In genomic region chr17:46136820-46137219, GRCh38 we compare ENCODE assay signal across 20 cellular contexts. TPM values are rescaled to one million over a fixed set of nuclear protein-coding genes. Genes with fewer than 3 reads are reported as not detected.
DNase-seq lines count a peak whose midpoint lies in the region; ATAC-seq, FAIRE-seq and TF ChIP-seq lines count a peak whose summit lies in the region.
"Had no signal": no experiment of that assay in that cellular context is flagged by ENCODE, and none has a peak within 500 bp of the region (broad histone marks: within the 10 kb centered on the region; RNA-seq: fewer than 3 reads in every experiment).

No MANE protein-coding gene starts in this region.

- H4K5ac ChIP-seq in H1 (ENCODE audit: insufficient read length, low read depth, low read length) = no peak overlapping the region

- H3K4me1 ChIP-seq in Karpas-422 (ENCODE audit: low read length) (peaks cover 88% of the 10 kb centered on the region), H1 (replicated peaks in 1 of 4; ENCODE audit: control insufficient read depth in 3 of 4, insufficient read depth in 4 of 4, low read length in 3 of 4) (peaks cover 0 to 9% (median 3%) of the 10 kb centered on the region in 4 experiments; a peak in 3 of 7 replicates), trophoblast cell (ENCODE audit: control insufficient read depth in 1 of 2, insufficient read depth in 2 of 2, low read length in 2 of 2) (no peaks in the 10 kb centered on the region), Caco-2 (peaks cover 18% of the 10 kb centered on the region)

- H4K20me1 ChIP-seq in Karpas-422 (ENCODE audit: insufficient read depth, low read depth, low read length) (peaks cover 16% of the 10 kb centered on the region), H1 (replicated peaks in 1 of 2; ENCODE audit: control insufficient read depth in 1 of 2, insufficient read depth in 2 of 2, low read length in 2 of 2) (peaks cover 33 to 63% of the 10 kb centered on the region in 2 experiments)

- no peak for TF ChIP-seq CTCF in activated CD8-positive, alpha-beta T cell treated with anti-CD3 and anti-CD28 coated beads for 36 hours (IDR thresholded peaks at IDR 0.05)
- no peak for TF ChIP-seq CTCF in H1 (IDR thresholded peaks at IDR 0.05; ENCODE audit: control extremely low read depth in 1 of 3, insufficient read depth in 1 of 3, low read depth in 1 of 3, low read length in 3 of 3)
- no peak for TF ChIP-seq CTCF in Caco-2 (IDR thresholded peaks at IDR 0.05; ENCODE audit: insufficient read depth in 1 of 2, low read depth in 1 of 2, low read length in 1 of 2, severe bottlenecking in 1 of 2, unreplicated experiment in 1 of 2)
- no peak for TF ChIP-seq CTCF in dorsolateral prefrontal cortex (IDR thresholded peaks at IDR 0.05 in 54 of 56, conservative IDR thresholded peaks at IDR 0.05 in 2 of 56; ENCODE audit: low read depth in 1 of 56, partially characterized antibody in 56 of 56)

- H3K9ac ChIP-seq in Karpas-422 (ENCODE audit: low read length) = no peak overlapping the region
- no peak overlapping the region for H3K9ac ChIP-seq in H1 (replicated peaks in 1 of 4; ENCODE audit: extremely low read depth in 1 of 4, low read depth in 3 of 4, low read length in 3 of 4)
- H3K9ac ChIP-seq in trophoblast cell (ENCODE audit: low read length) = no peak overlapping the region

- H3K9me3 ChIP-seq in Karpas-422 (ENCODE audit: low read length) = no peaks in the 10 kb centered on the region
- no peaks in the 10 kb centered on the region for H3K9me3 ChIP-seq in H1 (ENCODE audit: insufficient read depth in 2 of 2, low read depth in 1 of 2, low read length in 1 of 2)
- H3K9me3 ChIP-seq in trophoblast cell (ENCODE audit: insufficient read depth, low read depth, low read length) = no peaks in the 10 kb centered on the region
- no peaks in the 10 kb centered on the region for H3K9me3 ChIP-seq in Caco-2
- H3K9me3 ChIP-seq: pancreas, tibial nerve had no signal

- peak overlapping the region; percentile 32 for H3K27ac Mint-ChIP-seq in activated CD8-positive, alpha-beta T cell treated with anti-CD3 and anti-CD28 coated beads for 36 hours
- no peak overlapping the region for H3K27ac Mint-ChIP-seq in activated CD8-positive, alpha-beta T cell treated with anti-CD3 and anti-CD28 coated beads, Interleukin-2, amount 10 ng/mL, durations not matched to agents 7 days and 5 days
- H3K27ac Mint-ChIP-seq in Caco-2 (ENCODE audit: unreplicated experiment) = no peak overlapping the region

- H3K56ac ChIP-seq in H1 (replicated peaks; ENCODE audit: insufficient read length, low read depth, low read length) = no peak overlapping the region

- no peaks in the 10 kb centered on the region for H3K9me3 Mint-ChIP-seq in activated CD8-positive, alpha-beta T cell treated with anti-CD3 and anti-CD28 coated beads for 36 hours
- H3K9me3 Mint-ChIP-seq in activated CD8-positive, alpha-beta T cell treated with anti-CD3 and anti-CD28 coated beads, Interleukin-2, amount 10 ng/mL, durations not matched to agents 7 days and 5 days (ENCODE audit: insufficient read depth) = peaks cover 3% of the 10 kb centered on the region
- H3K9me3 Mint-ChIP-seq in Caco-2 (ENCODE audit: unreplicated experiment) = no peaks in the 10 kb centered on the region

- H3K27me3 ChIP-seq in Karpas-422 (ENCODE audit: low read length) (no peaks in the 10 kb centered on the region), H1 (replicated peaks in 1 of 4; ENCODE audit: control insufficient read depth in 3 of 4, extremely low read depth in 1 of 4, insufficient read depth in 3 of 4, low read length in 3 of 4) (no peaks in the 10 kb centered on the region), trophoblast cell (ENCODE audit: insufficient read depth, low read length) (no peaks in the 10 kb centered on the region), Caco-2 (replicated peaks; ENCODE audit: control insufficient read depth, insufficient read depth, low read length) (no peaks in the 10 kb centered on the region), dorsolateral prefrontal cortex (no peaks in the 10 kb centered on the region)
- H3K27me3 ChIP-seq: pancreas, tibial nerve had no signal

- H3K18ac ChIP-seq in H1 (ENCODE audit: extremely low read depth, low read length) (no peak overlapping the region), trophoblast cell (ENCODE audit: low read length) (no peak overlapping the region)

- H4K8ac ChIP-seq in H1 (ENCODE audit: extremely low read depth, insufficient read depth, low read length) = no peak overlapping the region
- H4K8ac ChIP-seq in trophoblast cell (ENCODE audit: low read depth, low read length) = no peak overlapping the region

- H2AK5ac ChIP-seq in H1 (ENCODE audit: low read depth, low read length) = no peak overlapping the region
- no peak overlapping the region for H2AK5ac ChIP-seq in trophoblast cell (ENCODE audit: low read length)

- no peak overlapping the region for H2BK20ac ChIP-seq in H1 (ENCODE audit: low read length)

- H3K27me3 Mint-ChIP-seq in activated CD8-positive, alpha-beta T cell treated with anti-CD3 and anti-CD28 coated beads for 36 hours = no peaks in the 10 kb centered on the region
- H3K27me3 Mint-ChIP-seq in activated CD8-positive, alpha-beta T cell treated with anti-CD3 and anti-CD28 coated beads, Interleukin-2, amount 10 ng/mL, durations not matched to agents 7 days and 5 days (ENCODE audit: low read depth) = no peaks in the 10 kb centered on the region
- H3K27me3 Mint-ChIP-seq in Caco-2 (ENCODE audit: insufficient read depth, unreplicated experiment) = no peaks in the 10 kb centered on the region

- H3K4me3 ChIP-seq in Karpas-422 (ENCODE audit: low read length) (no peak overlapping the region), H1 (ENCODE audit: extremely low read depth in 1 of 4, insufficient read depth in 2 of 4, low read depth in 3 of 4, low read length in 4 of 4) (no peak overlapping the region), trophoblast cell (ENCODE audit: low read depth, low read length) (no peak overlapping the region), Caco-2 (ENCODE audit: low read depth, low read length) (no peak overlapping the region), dorsolateral prefrontal cortex (no peak overlapping the region)
- H3K4me3 ChIP-seq: pancreas, skin epidermis, tibial nerve had no signal

- H3K23ac ChIP-seq in H1 (ENCODE audit: insufficient read length) (no peak overlapping the region), trophoblast cell (ENCODE audit: low read length) (no peak overlapping the region)

- H3K23me2 ChIP-seq in H1 (ENCODE audit: low read depth, low read length) = no peaks in the 10 kb centered on the region

- H4K91ac ChIP-seq in H1 (replicated peaks; ENCODE audit: insufficient read length, low read length) = no peak overlapping the region
- no peak overlapping the region for H4K91ac ChIP-seq in trophoblast cell (ENCODE audit: low read depth, low read length)

- no peak for ATAC-seq in activated CD8-positive, alpha-beta T cell treated with anti-CD3 and anti-CD28 coated beads for 36 hours
- no peak for ATAC-seq in activated CD8-positive, alpha-beta T cell treated with anti-CD3 and anti-CD28 coated beads, Interleukin-2, amount 10 ng/mL, durations not matched to agents 7 days and 5 days
- ATAC-seq: left colon had no signal

- H3K79me1 ChIP-seq in H1 (ENCODE audit: low read depth, low read length) (peaks cover 4% of the 10 kb centered on the region), trophoblast cell (ENCODE audit: low read length) (peaks cover 1% of the 10 kb centered on the region)

- no peak for TF ChIP-seq EP300 in H1 (IDR thresholded peaks at IDR 0.05; ENCODE audit: borderline replicate concordance in 1 of 2, low read depth in 2 of 2, low read length in 2 of 2)

- H3K9me2 ChIP-seq in Karpas-422 (replicated peaks; ENCODE audit: insufficient read depth, low read length) = no peaks in the 10 kb centered on the region

- POLR2A ChIA-PET in activated CD8-positive, alpha-beta T cell treated with anti-CD3 and anti-CD28 coated beads for 36 hours (lab: Charles Lee) = interaction anchor here (1.4 kb wide), 1 partner anchor 34 kb away, joined by 3 read pairs; no protein-coding TSS in a partner anchor
- POLR2A ChIA-PET in activated CD8-positive, alpha-beta T cell treated with anti-CD3 and anti-CD28 coated beads, Interleukin-2, amount 10 ng/mL, durations not matched to agents 7 days and 5 days (lab: Charles Lee) = no interaction called here
- POLR2A ChIA-PET in H1 (lab: Charles Lee; ENCODE audit: partially characterized antibody) = interaction anchor here (0.9 to 1.6 kb wide), 4 partner anchors 8 to 56 kb away, joined by 3 to 5 read pairs (median 4); partner anchors contain the start of gene KANSL1
- POLR2A ChIA-PET in Caco-2 (lab: Charles Lee) = no interaction called here

- H2AFZ ChIP-seq in Karpas-422 (ENCODE audit: low read length) (no peak overlapping the region), H1 (ENCODE audit: low read length) (no peak overlapping the region), trophoblast cell (ENCODE audit: insufficient read depth, low read length, poor library complexity) (no peak overlapping the region)

- H3K36me3 ChIP-seq in Karpas-422 (ENCODE audit: insufficient read depth, low read length) (no peaks in the 10 kb centered on the region), H1 (ENCODE audit: control insufficient read depth in 2 of 4, insufficient read depth in 4 of 4, low read length in 3 of 4) (no peaks in the 10 kb centered on the region), trophoblast cell (ENCODE audit: control insufficient read depth in 1 of 2, insufficient read depth in 2 of 2, low read length in 2 of 2) (peaks cover 0 to 1% of the 10 kb centered on the region in 2 experiments), Caco-2 (ENCODE audit: control insufficient read depth, insufficient read depth, low read length) (peaks cover 1% of the 10 kb centered on the region; the same call in 1 of the 2 replicates)
- H3K36me3 ChIP-seq: pancreas, tibial nerve had no signal

- intact Hi-C loops in activated CD8-positive, alpha-beta T cell treated with anti-CD3 and anti-CD28 coated beads for 36 hours (cut with micrococcal nuclease) = loop anchor here (10.0 kb wide), 1 partner anchor 82 kb away; no protein-coding TSS in a partner anchor
- intact Hi-C loops in Caco-2 (cut with micrococcal nuclease; ENCODE audit: unreplicated experiment) (no loop called here), dorsolateral prefrontal cortex (cut with DNase I) (no loop called here)

- H4K12ac ChIP-seq in trophoblast cell (ENCODE audit: low read depth, low read length) = no peak overlapping the region

- peaks cover 90% of the 10 kb centered on the region for H3K4me1 Mint-ChIP-seq in activated CD8-positive, alpha-beta T cell treated with anti-CD3 and anti-CD28 coated beads for 36 hours (ENCODE audit: low read depth)
- H3K4me1 Mint-ChIP-seq in activated CD8-positive, alpha-beta T cell treated with anti-CD3 and anti-CD28 coated beads, Interleukin-2, amount 10 ng/mL, durations not matched to agents 7 days and 5 days (ENCODE audit: low read depth) = peaks cover 71% of the 10 kb centered on the region
- peaks cover 23% of the 10 kb centered on the region for H3K4me1 Mint-ChIP-seq in Caco-2 (ENCODE audit: low read depth, unreplicated experiment)

- H2BK120ac ChIP-seq in H1 (replicated peaks; ENCODE audit: low read depth, low read length) (no peak overlapping the region), trophoblast cell (ENCODE audit: insufficient read depth, low read length, poor library complexity) (no peak overlapping the region)

- CTCF ChIA-PET in activated CD8-positive, alpha-beta T cell treated with anti-CD3 and anti-CD28 coated beads for 36 hours (lab: Charles Lee) = interaction anchor here (0.6 to 1.6 kb wide), 3 partner anchors 9 to 51 kb away, joined by 3 to 5 read pairs (median 3); no protein-coding TSS in a partner anchor
- CTCF ChIA-PET in activated CD8-positive, alpha-beta T cell treated with anti-CD3 and anti-CD28 coated beads, Interleukin-2, amount 10 ng/mL, durations not matched to agents 7 days and 5 days (lab: Charles Lee) = interaction anchor here (1.2 to 1.7 kb wide), 3 partner anchors 9 to 74 kb away, joined by 3 to 5 read pairs (median 4); no protein-coding TSS in a partner anchor
- CTCF ChIA-PET in H1 (lab: Charles Lee; ENCODE audit: partially characterized antibody) = no interaction called here
- CTCF ChIA-PET in Caco-2 (lab: Charles Lee) = no interaction called here

- H3K14ac ChIP-seq in H1 (ENCODE audit: insufficient read length) (no peak overlapping the region), trophoblast cell (ENCODE audit: low read length) (no peak overlapping the region)

- FAIRE-seq in H1 (lab: Jason Lieb, UNC) = peak; percentile 65
- FAIRE-seq: pancreas had no signal

- H3K4me2 ChIP-seq in Karpas-422 (ENCODE audit: low read depth, low read length, poor library complexity, severe bottlenecking) (peak overlapping the region; percentile 10), H1 (ENCODE audit: insufficient read depth in 1 of 2, low read depth in 2 of 2, low read length in 2 of 2) (no peak overlapping the region), trophoblast cell (ENCODE audit: low read length) (no peak overlapping the region)

- no peak overlapping the region for H2BK15ac ChIP-seq in H1 (ENCODE audit: low read length)

- H3K79me2 ChIP-seq in Karpas-422 (ENCODE audit: low read length) = peaks cover 100% of the 10 kb centered on the region
- H3K79me2 ChIP-seq in H1 (ENCODE audit: control insufficient read depth in 1 of 2, insufficient read depth in 2 of 2, low read length in 2 of 2) = peaks cover 77 to 100% of the 10 kb centered on the region in 2 experiments
- peaks cover 26% of the 10 kb centered on the region for H3K79me2 ChIP-seq in trophoblast cell (ENCODE audit: control insufficient read depth, insufficient read depth, low read length, poor library complexity)

- no peak overlapping the region for H3K4me3 Mint-ChIP-seq in activated CD8-positive, alpha-beta T cell treated with anti-CD3 and anti-CD28 coated beads for 36 hours
- H3K4me3 Mint-ChIP-seq in activated CD8-positive, alpha-beta T cell treated with anti-CD3 and anti-CD28 coated beads, Interleukin-2, amount 10 ng/mL, durations not matched to agents 7 days and 5 days = no peak overlapping the region
- no peak overlapping the region for H3K4me3 Mint-ChIP-seq in Caco-2 (ENCODE audit: unreplicated experiment)

- H3K27ac ChIP-seq in Karpas-422 (ENCODE audit: low read length) (peak overlapping the region; percentile 38), H1 (ENCODE audit: low read depth, low read length) (no peak overlapping the region), trophoblast cell (ENCODE audit: low read depth, low read length) (no peak overlapping the region), dorsolateral prefrontal cortex (peak overlapping the region in 9 of 59 donors; percentile 0 to 28 (median 7))
- H3K27ac ChIP-seq: pancreas, skin epidermis, tibial nerve had no signal

- H2BK12ac ChIP-seq in H1 (ENCODE audit: low read depth, low read length) (no peak overlapping the region), trophoblast cell (ENCODE audit: low read length) (no peak overlapping the region)

- DNase-seq in activated CD8-positive, alpha-beta T cell treated with anti-CD3 and anti-CD28 coated beads for 36 hours = no peak
- DNase-seq in activated CD8-positive, alpha-beta T cell treated with anti-CD3 and anti-CD28 coated beads, Interleukin-2, amount 10 ng/mL, durations not matched to agents 7 days and 5 days = no peak
- DNase-seq in Karpas-422 = no peak
- DNase-seq in H1 (ENCODE audit: low read depth in 1 of 2, low spot score in 2 of 2) = no peak
- DNase-seq in trophoblast cell = no peak
- DNase-seq in kidney tubule cell (ENCODE audit: low spot score) = no peak
- no peak for DNase-seq in Caco-2
- no peak for DNase-seq in dorsolateral prefrontal cortex
- DNase-seq: activated CD4-positive, CD25-positive, alpha-beta regulatory T cell treated with anti-CD3 and anti-CD28 coated beads, Interleukin-2, amount 50 U/mL, for 72 hours; effector memory CD4-positive, alpha-beta T cell; EL; left colon; NCI-H146; NCI-H446; pancreas; Right ventricle myocardium superior; stimulated activated CD4-positive, alpha-beta T cell treated with anti-CD3 and anti-CD28 coated beads, Interleukin-4, amount 100 ng/mL, for 24 hours; stimulated activated CD8-positive, alpha-beta memory T cell treated with anti-CD3 and anti-CD28 coated beads, Interleukin-4, amount 100 ng/mL, for 48 hours had no signal

- H3K36me3 Mint-ChIP-seq in activated CD8-positive, alpha-beta T cell treated with anti-CD3 and anti-CD28 coated beads for 36 hours (ENCODE audit: low read depth) = peaks cover 22% of the 10 kb centered on the region
- H3K36me3 Mint-ChIP-seq in activated CD8-positive, alpha-beta T cell treated with anti-CD3 and anti-CD28 coated beads, Interleukin-2, amount 10 ng/mL, durations not matched to agents 7 days and 5 days (ENCODE audit: low read depth) = peaks cover 31% of the 10 kb centered on the region
- H3K36me3 Mint-ChIP-seq in Caco-2 (ENCODE audit: insufficient read depth, unreplicated experiment) = peaks cover 28% of the 10 kb centered on the region

- H2BK5ac ChIP-seq in H1 (ENCODE audit: low read depth, low read length) = no peak overlapping the region
- no peak overlapping the region for H2BK5ac ChIP-seq in trophoblast cell (ENCODE audit: low read depth, low read length, poor library complexity)

- no peak for TF ChIP-seq POLR2A in H1 (IDR thresholded peaks at IDR 0.05; ENCODE audit: control extremely low read depth in 1 of 2, low read depth in 2 of 2, low read length in 2 of 2)

- BruUV-seq in Caco-2 (replicated peaks; lab: Mats Ljungman, UMichigan) = no TSS peak

- H3K4ac ChIP-seq in H1 (replicated peaks; ENCODE audit: insufficient read length, low read depth, low read length) = no peak overlapping the region
- peak overlapping the region; percentile 65 for H3K4ac ChIP-seq in trophoblast cell (ENCODE audit: low read depth, low read length)

- TF ChIP-seq RAD21 in H1 (IDR thresholded peaks at IDR 0.05 in 1 of 2, conservative IDR thresholded peaks at IDR 0.05 in 1 of 2; ENCODE audit: low read depth in 2 of 2, low read length in 2 of 2) = no peak

RNA-seq across cellular contexts. Expression of gene KANSL1, which starts 56.4 kb away (rescaled TPM):
- 10 to 100 TPM; 54.4 to 55.3 TPM for total RNA-seq in activated CD8-positive, alpha-beta T cell treated with anti-CD3 and anti-CD28 coated beads for 36 hours
- total RNA-seq in activated CD8-positive, alpha-beta T cell treated with anti-CD3 and anti-CD28 coated beads, Interleukin-2, amount 10 ng/mL, durations not matched to agents 7 days and 5 days = 10 to 100 TPM; 80.5 to 82.8 TPM
- total RNA-seq in Karpas-422 (2014; rRNA removed; shearing (Covaris generic); ENCODE audit: low replicate concordance) = 127 and 153 TPM in 2 replicates
- 116 and 128 TPM in 2 replicates for total RNA-seq in H1 (2021; fragmentation: NEBNext Ultra II Directional; extraction: Animal tissue kit (Norgen Biotek cat#: 25700))
- 34.0 and 43.3 TPM in 2 replicates for polyA plus RNA-seq in H1 (2011; rRNA removed)
- 43.4 TPM for polyA plus RNA-seq in H1 (2011; cell fraction: cytosol; rRNA removed)
- 91.2 TPM for polyA plus RNA-seq in H1 (2011; cell fraction: nucleus; rRNA removed)
- 42.8 to 47.9 TPM (median 45.5 TPM) in 4 replicates for polyA plus RNA-seq in H1 (2012, experiment 1 of 2)
- 14.3 TPM for polyA plus RNA-seq in H1 (2012, experiment 2 of 2)
- 47.3 TPM for polyA plus RNA-seq in H1 (2013, experiment 1 of 2)
- polyA plus RNA-seq in H1 (2013, experiment 2 of 2) = 41.5 TPM
- 214 and 279 TPM in 2 replicates for polyA minus RNA-seq in H1 (2011; rRNA and poly(A)+ RNA removed)
- 115 TPM for polyA minus RNA-seq in H1 (2011; cell fraction: cytosol; rRNA and poly(A)+ RNA removed)
- polyA minus RNA-seq in H1 (2011; cell fraction: nucleus; rRNA and poly(A)+ RNA removed) = 364 TPM
- polyA plus RNA-seq in trophoblast cell (2013) = 34.1 and 34.6 TPM in 2 replicates
- total RNA-seq in Caco-2 (2022) = 83.0 and 88.9 TPM in 2 replicates
- 100 to 1,000 TPM in 103 of 120 experiments, 10 to 100 TPM in 17; 74.6 to 253 (median 152) TPM for total RNA-seq in dorsolateral prefrontal cortex

Comparison
In these comparisons a context has a peak if more than half of its experiments do, and no peak if none do; other contexts are left out.
1. POLR2A ChIA-PET loops: an anchor here in activated CD8-positive, alpha-beta T cell treated with anti-CD3 and anti-CD28 coated beads for 36 hours (1.4 kb wide) and H1 (0.9 to 1.6 kb wide); none called in activated CD8-positive, alpha-beta T cell treated with anti-CD3 and anti-CD28 coated beads, Interleukin-2, amount 10 ng/mL, durations not matched to agents 7 days and 5 days and Caco-2.
2. CTCF ChIA-PET loops: an anchor here in activated CD8-positive, alpha-beta T cell treated with anti-CD3 and anti-CD28 coated beads for 36 hours (0.6 to 1.6 kb wide) and activated CD8-positive, alpha-beta T cell treated with anti-CD3 and anti-CD28 coated beads, Interleukin-2, amount 10 ng/mL, durations not matched to agents 7 days and 5 days (1.2 to 1.7 kb wide); none called in H1 and Caco-2.